ENCODE assay signal across 11 cellular contexts in genomic region chr7:65475040-65475726, GRCh38.
A peak's percentile ranks its signal among the peaks of the same experiment; 100 is the strongest.
DNase-seq lines count a peak whose midpoint lies in the region; ATAC-seq and TF ChIP-seq lines count a peak whose summit lies in the region.
"Had no signal": no experiment of that assay in that cellular context is flagged by ENCODE, and none has a peak within 500 bp of the region (broad histone marks: within the 10 kb centered on the region; RNA-seq: fewer than 3 reads in every experiment).

No MANE protein-coding gene starts in this region.

- peaks cover 69 to 84% of the 10 kb centered on the region in 2 donors for H3K4me1 Mint-ChIP-seq in immature natural killer cell

- no peak for TF ChIP-seq POLR2A in GM18505 (IDR thresholded peaks at IDR 0.05; ENCODE audit: borderline replicate concordance, extremely low read depth, insufficient read depth, insufficient read length)

- peaks cover 4 to 23% (median 9%) of the 10 kb centered on the region in 6 donors for H3K9me3 Mint-ChIP-seq in immature natural killer cell

- peak overlapping the region; percentile 80 to 84 (median 83) for H3K4me3 Mint-ChIP-seq in immature natural killer cell

- H3K27me3 Mint-ChIP-seq in immature natural killer cell (ENCODE audit: low read depth in 3 of 3): peaks cover 4 to 11% (median 9%) of the 10 kb centered on the region in 3 donors

- no peak for DNase-seq in immature natural killer cell
- DNase-seq in HT-29 (ENCODE audit: low spot score): no peak
- no peak for DNase-seq in Kasumi-1 (lab: John Stamatoyannopoulos, UW)
- DNase-seq: Caco-2, NCI-H1417, NCI-H748 treated with DMSO at 0.1 percent for 48 hours, sigmoid colon had no signal

- H3K27ac Mint-ChIP-seq in immature natural killer cell: peak overlapping the region; percentile 81 to 97 (median 93)

- peaks cover 20 to 29% (median 27%) of the 10 kb centered on the region in 3 donors for H3K36me3 Mint-ChIP-seq in immature natural killer cell

- ATAC-seq in GM18505 (IDR thresholded peaks at IDR 0.05; ENCODE audit: unreplicated experiment) (peak; percentile 13), GM21367 (IDR thresholded peaks at IDR 0.05; ENCODE audit: unreplicated experiment) (peak; percentile 14), HG03520 (IDR thresholded peaks at IDR 0.05; ENCODE audit: unreplicated experiment) (peak; percentile 13), GM18868 (IDR thresholded peaks at IDR 0.05; ENCODE audit: unreplicated experiment) (no peak)
